16 cellular contexts compared by ENCODE assay signal in the genomic region with DNA sequence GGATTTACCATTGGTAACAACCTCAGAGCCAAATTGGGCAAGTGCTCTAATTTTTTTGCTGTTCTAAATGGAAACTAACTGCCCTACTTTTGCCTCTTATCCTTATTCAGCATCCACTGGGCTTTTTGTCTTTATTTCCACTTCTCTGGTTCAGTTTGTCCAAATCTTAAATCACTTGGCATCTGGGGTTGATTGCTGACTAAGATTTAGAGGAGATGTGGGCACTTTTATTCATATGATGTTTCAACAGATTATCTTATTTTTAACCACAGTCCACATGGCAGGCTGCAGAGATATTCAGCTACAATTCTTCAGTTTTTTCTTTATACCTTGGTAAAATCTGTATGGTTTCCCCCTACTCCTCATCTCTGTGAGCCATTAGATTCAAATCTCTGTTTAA.
"Had no signal": no experiment of that assay in that cellular context is flagged by ENCODE, and none has a peak within 500 bp of the region (broad histone marks: within the 10 kb centered on the region; RNA-seq: fewer than 3 reads in every experiment).

No MANE protein-coding gene starts in this region.

- H3K27me3 ChIP-seq: heart left ventricle, right lobe of liver, transverse colon had no signal

- H3K36me3 ChIP-seq: heart left ventricle, pancreas, prostate gland, right lobe of liver, thoracic aorta, transverse colon had no signal

- H3K27ac ChIP-seq: heart left ventricle, pancreas, prostate gland, right lobe of liver, thoracic aorta, transverse colon had no signal

- DNase-seq: cortex of kidney; effector memory CD4-positive, alpha-beta T cell; heart left ventricle; hippocampal formation; kidney glomerular epithelial cell; mesendoderm; naive thymus-derived CD8-positive, alpha-beta T cell; occipital lobe; pancreas; right lobe of liver; stimulated activated CD4-positive, alpha-beta T cell treated with anti-CD3 and anti-CD28 coated beads, Interleukin-4, amount 100 ng/mL, for 24 hours; transverse colon had no signal

- H3K9me3 ChIP-seq: pancreas, prostate gland, right lobe of liver, thoracic aorta, transverse colon had no signal

- ATAC-seq: esophagus mucosa; heart left ventricle; naive thymus-derived CD8-positive, alpha-beta T cell; pancreas; right lobe of liver; stimulated activated memory B cell treated with anti-CD40 and anti-IgM and Interleukin-4, amounts not matched to agents 10 μg/mL and 1 μg/mL and 100 μg/mL, for 72 hours had no signal

- H3K4me3 ChIP-seq: heart left ventricle, pancreas, prostate gland, right lobe of liver, thoracic aorta, transverse colon had no signal
